ENCODE assay signal across 1 cellular context in genomic region chr3:132665230-132665629, GRCh38.
TF ChIP-seq lines count a peak whose summit lies in the region.

No MANE protein-coding gene starts in this region.

TF ChIP-seq in HepG2, 621 proteins besides CTCF, POLR2A, EP300 and RAD21:
- TF ChIP-seq RBM22 (optimal IDR thresholded peaks at IDR 0.05; ENCODE audit: low read length) (no peak), ZKSCAN8 (CRISPR knock-in tag; IDR thresholded peaks at IDR 0.05; ENCODE audit: borderline replicate concordance) (peak; percentile 94), ZNF501 (CRISPR knock-in tag; IDR thresholded peaks at IDR 0.05) (no peak), ZNF724P (CRISPR knock-in tag; IDR thresholded peaks at IDR 0.05; ENCODE audit: borderline replicate concordance) (no peak)
